In the genomic region with DNA sequence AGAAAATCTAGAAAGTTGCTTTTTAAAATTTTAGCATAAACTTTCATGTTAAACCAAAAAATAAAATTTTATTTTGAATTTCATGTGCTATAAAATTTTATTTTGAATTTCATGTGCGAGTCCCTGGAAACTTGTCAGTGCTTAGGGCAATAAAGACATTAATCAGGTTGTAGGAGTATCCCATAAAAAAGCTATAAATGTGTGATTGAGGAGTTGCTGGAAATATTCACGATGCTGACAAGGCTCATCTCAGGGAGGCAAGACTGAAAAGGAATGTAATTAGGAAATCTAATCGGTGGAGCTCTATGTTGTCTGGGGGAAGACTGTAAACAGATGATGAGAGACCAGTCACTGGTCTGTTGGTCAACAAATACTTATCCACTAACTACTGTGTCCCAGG, we compare ENCODE assay signal across 21 cellular contexts.
A peak's percentile ranks its signal among the peaks of the same experiment; 100 is the strongest.
DNase-seq lines count a peak whose midpoint lies in the region; ATAC-seq and TF ChIP-seq lines count a peak whose summit lies in the region.
"Had no signal": no experiment of that assay in that cellular context is flagged by ENCODE, and none has a peak within 500 bp of the region (broad histone marks: within the 10 kb centered on the region; RNA-seq: fewer than 3 reads in every experiment).

No MANE protein-coding gene starts in this region.

- H3K9me3 Mint-ChIP-seq in GM23338, result peaks cover 7% of the 10 kb centered on the region; the same call in 1 of the 3 replicates

- H3K4me2 ChIP-seq in GM23338 (no peak overlapping the region), PC-9 (peak overlapping the region; percentile 67)

- H2AFZ ChIP-seq in GM23338, result peak overlapping the region; percentile 52; the same call in 1 of the 2 replicates
- H2AFZ ChIP-seq in PC-9, result peak overlapping the region; percentile 74

- H3K36me3 ChIP-seq in GM23338 (ENCODE audit: insufficient read depth), result no peaks in the 10 kb centered on the region
- H3K36me3 ChIP-seq in PC-9 (ENCODE audit: low read depth), result no peaks in the 10 kb centered on the region
- no peaks in the 10 kb centered on the region for H3K36me3 ChIP-seq in mucosa of rectum (ENCODE audit: control insufficient read depth in 2 of 2, insufficient read depth in 2 of 2, low read length in 2 of 2)
- H3K36me3 ChIP-seq: MG63 had no signal

- H3K27me3 ChIP-seq in GM23338 (ENCODE audit: insufficient read depth) (no peaks in the 10 kb centered on the region), PC-9 (ENCODE audit: insufficient read depth, low read depth) (no peaks in the 10 kb centered on the region), mucosa of rectum (ENCODE audit: control insufficient read depth in 2 of 2, insufficient read depth in 2 of 2, low read length in 2 of 2) (no peaks in the 10 kb centered on the region)

- no peak overlapping the region for H3K27ac Mint-ChIP-seq in GM23338
- H3K27ac Mint-ChIP-seq: B cell had no signal

- TF ChIP-seq CTCF in GM23338 (conservative IDR thresholded peaks at IDR 0.05; ENCODE audit: low read depth in 2 of 2) (no peak), PC-9 (conservative IDR thresholded peaks at IDR 0.05) (no peak), omental fat pad (IDR thresholded peaks at IDR 0.05) (no peak)

- DNase-seq in GM23338 (ENCODE audit: low spot score) (no peak), PC-9 (no peak), epithelial cell of prostate (ENCODE audit: low read depth, low spot score) (no peak), omental fat pad (ENCODE audit: low spot score) (no peak), occipital lobe (lab: John Stamatoyannopoulos, UW) (no peak)
- DNase-seq: EL, GF-D8, GOT3, HCEC 1CT, NCI-H1048, NCI-H1417 treated with DMSO at 0.1 percent for 48 hours, NCI-H187, NCI-H446, NCI-H526, SHP77 had no signal

- CTCF ChIA-PET in PC-9 (lab: Charles Lee), result no interaction called here

- ATAC-seq in GM23338 (no peak), HG03442 (IDR thresholded peaks at IDR 0.05; ENCODE audit: unreplicated experiment) (no peak), GM18502 (IDR thresholded peaks at IDR 0.05; ENCODE audit: poor library complexity, unreplicated experiment) (no peak), omental fat pad (ENCODE audit: low FRiP score) (no peak)

- no peaks in the 10 kb centered on the region for H3K4me1 ChIP-seq in GM23338 (ENCODE audit: insufficient read depth)
- H3K4me1 ChIP-seq in PC-9 (replicated peaks; ENCODE audit: insufficient read depth), result peaks cover 18% of the 10 kb centered on the region
- H3K4me1 ChIP-seq in mucosa of rectum (ENCODE audit: control insufficient read depth in 2 of 2, insufficient read depth in 2 of 2, low read length in 2 of 2), result peaks cover 2 to 14% of the 10 kb centered on the region in 2 donors

- H3K79me2 ChIP-seq in GM23338 (replicated peaks; ENCODE audit: insufficient read depth), result no peaks in the 10 kb centered on the region
- H3K79me2 ChIP-seq in PC-9 (ENCODE audit: low read depth), result no peaks in the 10 kb centered on the region

- H3K9me2 ChIP-seq in GM23338 (ENCODE audit: insufficient read depth) (0 out of 2 replicates have a peak, but pooled peaks cover 6% of the 10 kb centered on the region), PC-9 (ENCODE audit: insufficient read depth) (no peaks in the 10 kb centered on the region)

- intact Hi-C loops in PC-9 (cut with micrococcal nuclease; ENCODE audit: unreplicated experiment), result loop anchor here (10.0 kb wide), 1 partner anchor 134 kb away; no protein-coding TSS in a partner anchor

- peaks cover 3% of the 10 kb centered on the region; the same call in 1 of the 2 replicates for H3K9me3 ChIP-seq in PC-9 (ENCODE audit: insufficient read depth, low read depth)
- no peaks in the 10 kb centered on the region for H3K9me3 ChIP-seq in mucosa of rectum (ENCODE audit: control insufficient read depth in 2 of 2, low read length in 2 of 2)
- H3K9me3 ChIP-seq: MG63 had no signal

- POLR2A ChIA-PET in PC-9 (lab: Charles Lee; ENCODE audit: unreplicated experiment), result no interaction called here

- H3K9ac ChIP-seq in mucosa of rectum (ENCODE audit: low read depth in 1 of 2, low read length in 2 of 2), result peak overlapping the region in 1 of 2 donors; percentile 2

- H4K20me1 ChIP-seq in GM23338 (replicated peaks; ENCODE audit: insufficient read depth), result no peaks in the 10 kb centered on the region
- no peaks in the 10 kb centered on the region for H4K20me1 ChIP-seq in PC-9 (ENCODE audit: insufficient read depth)

- H3K4me3 ChIP-seq in GM23338 (no peak overlapping the region), PC-9 (peak overlapping the region; percentile 48), mucosa of rectum (ENCODE audit: low read length in 2 of 2) (peak overlapping the region in 1 of 2 donors; percentile 39)
- H3K4me3 ChIP-seq: MG63 had no signal

- H3F3A ChIP-seq in GM23338 (replicated peaks; ENCODE audit: low read depth) (no peaks in the 10 kb centered on the region), PC-9 (ENCODE audit: insufficient read depth, low read depth) (peaks cover 15% of the 10 kb centered on the region)

- BruUV-seq in PC-9 (replicated peaks; lab: Mats Ljungman, UMichigan), result TSS peak; percentile 93

- peaks cover 4% of the 10 kb centered on the region for H3K27me3 Mint-ChIP-seq in GM23338 (ENCODE audit: insufficient read depth, low read depth, poor library complexity)

- H3K4me1 Mint-ChIP-seq in GM23338, result no peaks in the 10 kb centered on the region; the same call in 2 of the 3 replicates

- H3K27ac ChIP-seq in GM23338 (ENCODE audit: low read depth) (no peak overlapping the region), PC-9 (peak overlapping the region; percentile 86), epithelial cell of prostate (peak overlapping the region; percentile 25), mucosa of rectum (ENCODE audit: low read depth in 2 of 2, low read length in 2 of 2) (peak overlapping the region; percentile 76 to 81)

- H3K36me3 Mint-ChIP-seq in GM23338 (ENCODE audit: low read depth), result no peaks in the 10 kb centered on the region; the same call in 2 of the 3 replicates
- H3K36me3 Mint-ChIP-seq: CD14-positive monocyte had no signal

- H3K4me3 Mint-ChIP-seq in GM23338, result no peak overlapping the region
- H3K4me3 Mint-ChIP-seq: CD14-positive monocyte had no signal

TF ChIP-seq in GM23338, 12 proteins besides CTCF, POLR2A, EP300 and RAD21:
- TF ChIP-seq, protein P1, sequence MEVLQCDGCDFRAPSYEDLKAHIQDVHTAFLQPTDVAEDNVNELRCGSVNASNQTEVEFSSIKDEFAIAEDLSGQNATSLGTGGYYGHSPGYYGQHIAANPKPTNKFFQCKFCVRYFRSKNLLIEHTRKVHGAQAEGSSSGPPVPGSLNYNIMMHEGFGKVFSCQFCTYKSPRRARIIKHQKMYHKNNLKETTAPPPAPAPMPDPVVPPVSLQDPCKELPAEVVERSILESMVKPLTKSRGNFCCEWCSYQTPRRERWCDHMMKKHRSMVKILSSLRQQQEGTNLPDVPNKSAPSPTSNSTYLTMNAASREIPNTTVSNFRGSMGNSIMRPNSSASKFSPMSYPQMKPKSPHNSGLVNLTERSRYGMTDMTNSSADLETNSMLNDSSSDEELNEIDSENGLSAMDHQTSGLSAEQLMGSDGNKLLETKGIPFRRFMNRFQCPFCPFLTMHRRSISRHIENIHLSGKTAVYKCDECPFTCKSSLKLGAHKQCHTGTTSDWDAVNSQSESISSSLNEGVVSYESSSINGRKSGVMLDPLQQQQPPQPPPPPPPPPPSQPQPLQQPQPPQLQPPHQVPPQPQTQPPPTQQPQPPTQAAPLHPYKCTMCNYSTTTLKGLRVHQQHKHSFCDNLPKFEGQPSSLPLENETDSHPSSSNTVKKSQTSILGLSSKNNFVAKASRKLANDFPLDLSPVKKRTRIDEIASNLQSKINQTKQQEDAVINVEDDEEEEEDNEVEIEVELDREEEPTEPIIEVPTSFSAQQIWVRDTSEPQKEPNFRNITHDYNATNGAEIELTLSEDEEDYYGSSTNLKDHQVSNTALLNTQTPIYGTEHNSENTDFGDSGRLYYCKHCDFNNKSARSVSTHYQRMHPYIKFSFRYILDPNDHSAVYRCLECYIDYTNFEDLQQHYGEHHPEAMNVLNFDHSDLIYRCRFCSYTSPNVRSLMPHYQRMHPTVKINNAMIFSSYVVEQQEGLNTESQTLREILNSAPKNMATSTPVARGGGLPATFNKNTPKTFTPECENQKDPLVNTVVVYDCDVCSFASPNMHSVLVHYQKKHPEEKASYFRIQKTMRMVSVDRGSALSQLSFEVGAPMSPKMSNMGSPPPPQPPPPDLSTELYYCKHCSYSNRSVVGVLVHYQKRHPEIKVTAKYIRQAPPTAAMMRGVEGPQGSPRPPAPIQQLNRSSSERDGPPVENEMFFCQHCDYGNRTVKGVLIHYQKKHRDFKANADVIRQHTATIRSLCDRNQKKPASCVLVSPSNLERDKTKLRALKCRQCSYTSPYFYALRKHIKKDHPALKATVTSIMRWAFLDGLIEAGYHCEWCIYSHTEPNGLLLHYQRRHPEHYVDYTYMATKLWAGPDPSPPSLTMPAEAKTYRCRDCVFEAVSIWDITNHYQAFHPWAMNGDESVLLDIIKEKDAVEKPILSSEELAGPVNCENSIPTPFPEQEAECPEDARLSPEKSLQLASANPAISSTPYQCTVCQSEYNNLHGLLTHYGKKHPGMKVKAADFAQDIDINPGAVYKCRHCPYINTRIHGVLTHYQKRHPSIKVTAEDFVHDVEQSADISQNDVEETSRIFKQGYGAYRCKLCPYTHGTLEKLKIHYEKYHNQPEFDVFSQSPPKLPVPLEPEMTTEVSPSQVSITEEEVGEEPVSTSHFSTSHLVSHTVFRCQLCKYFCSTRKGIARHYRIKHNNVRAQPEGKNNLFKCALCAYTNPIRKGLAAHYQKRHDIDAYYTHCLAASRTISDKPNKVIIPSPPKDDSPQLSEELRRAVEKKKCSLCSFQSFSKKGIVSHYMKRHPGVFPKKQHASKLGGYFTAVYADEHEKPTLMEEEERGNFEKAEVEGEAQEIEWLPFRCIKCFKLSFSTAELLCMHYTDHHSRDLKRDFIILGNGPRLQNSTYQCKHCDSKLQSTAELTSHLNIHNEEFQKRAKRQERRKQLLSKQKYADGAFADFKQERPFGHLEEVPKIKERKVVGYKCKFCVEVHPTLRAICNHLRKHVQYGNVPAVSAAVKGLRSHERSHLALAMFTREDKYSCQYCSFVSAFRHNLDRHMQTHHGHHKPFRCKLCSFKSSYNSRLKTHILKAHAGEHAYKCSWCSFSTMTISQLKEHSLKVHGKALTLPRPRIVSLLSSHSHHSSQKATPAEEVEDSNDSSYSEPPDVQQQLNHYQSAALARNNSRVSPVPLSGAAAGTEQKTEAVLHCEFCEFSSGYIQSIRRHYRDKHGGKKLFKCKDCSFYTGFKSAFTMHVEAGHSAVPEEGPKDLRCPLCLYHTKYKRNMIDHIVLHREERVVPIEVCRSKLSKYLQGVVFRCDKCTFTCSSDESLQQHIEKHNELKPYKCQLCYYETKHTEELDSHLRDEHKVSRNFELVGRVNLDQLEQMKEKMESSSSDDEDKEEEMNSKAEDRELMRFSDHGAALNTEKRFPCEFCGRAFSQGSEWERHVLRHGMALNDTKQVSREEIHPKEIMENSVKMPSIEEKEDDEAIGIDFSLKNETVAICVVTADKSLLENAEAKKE (CRISPR knock-in tag; IDR thresholded peaks at IDR 0.05), result no peak
- TF ChIP-seq EZH2 (IDR thresholded peaks at IDR 0.05; ENCODE audit: low read depth, unreplicated experiment), result no peak
- no peak for TF ChIP-seq ZNF114 (CRISPR knock-in tag; IDR thresholded peaks at IDR 0.05)
TF ChIP-seq in GM23338: peak in this region for 0.
